ENCODE assay signal across 8 cellular contexts in genomic region chr6:31702819-31703716, GRCh38. TPM values are rescaled to one million over a fixed set of nuclear protein-coding genes. Genes with fewer than 3 reads are reported as not detected.
DNase-seq lines count a peak whose midpoint lies in the region; ATAC-seq and TF ChIP-seq lines count a peak whose summit lies in the region.

Gene ABHD16A, minus strand, starts transcription at chr6:31703324. Its CDS starts 43 bp downstream, at chr6:31703281.

- DNase-seq in NCI-H345 treated with DMSO at 0.1 percent for 48 hours (lab: John Stamatoyannopoulos, UW; ENCODE audit: unreplicated experiment) (peak; percentile 94), inferior parietal cortex (ENCODE audit: extremely low spot score) (peak; percentile 99), spleen (peak; percentile 100)
- peak; percentile 90 to 96 (median 94) for DNase-seq in activated CD4-positive, CD25-positive, alpha-beta regulatory T cell (lab: John Stamatoyannopoulos, UW)
- peak; percentile 96 for DNase-seq in central memory CD4-positive, alpha-beta T cell

- no peaks in the 10 kb centered on the region for H3K9me3 ChIP-seq in spleen

- H3K27ac ChIP-seq in ACC112 (ENCODE audit: low read depth, low read length) (peak within 1 kb of the TSS; percentile 87), spleen (peak within 1 kb of the TSS; percentile 97 to 100 (median 99))

- H3K4me1 ChIP-seq in ACC112 (ENCODE audit: control insufficient read depth, insufficient read depth, low read length, unreplicated experiment) (peaks cover 10% of the 10 kb centered on the region), spleen (peaks cover 15 to 54% (median 35%) of the 10 kb centered on the region in 6 donors)

- H3K79me2 ChIP-seq in ACC112 (ENCODE audit: control insufficient read depth, insufficient read depth, low read length, unreplicated experiment) = peaks cover 23% of the 10 kb centered on the region

- H2AFZ ChIP-seq in ACC112 (ENCODE audit: low read length, unreplicated experiment) = peak within 1 kb of the TSS; percentile 93

- intact Hi-C loops in spleen (cut with DNase I; ENCODE audit: low total_unique reads) = no loop called here

- no peaks in the 10 kb centered on the region for H3K27me3 ChIP-seq in ACC112 (ENCODE audit: insufficient read depth, low read length)
- H3K27me3 ChIP-seq in spleen (replicated peaks in 1 of 7) = no peaks in the 10 kb centered on the region

- 1 to 2% (median 1%) methylated on average over 42 to 54 of the region's 54 CpGs for WGBS in spleen, 5 donors

- H3K4me3 ChIP-seq in ACC112 (ENCODE audit: low read depth, low read length) (peak within 1 kb of the TSS; percentile 88), spleen (peak within 1 kb of the TSS; percentile 52 to 82 (median 61))

- peak in 7 of 11 experiments; percentile 25 to 58 (median 48) for TF ChIP-seq CTCF in spleen (IDR thresholded peaks at IDR 0.05 in 8 of 11, conservative IDR thresholded peaks at IDR 0.05 in 3 of 11)

- H3K36me3 ChIP-seq in ACC112 (ENCODE audit: insufficient read depth, low read length) = 0 out of 2 replicates have a peak, but pooled peaks cover 2% of the 10 kb centered on the region
- H3K36me3 ChIP-seq in spleen = peaks cover 0 to 37% (median 22%) of the 10 kb centered on the region in 6 donors

- peak; percentile 85 for ATAC-seq in GM18909 (IDR thresholded peaks at IDR 0.05; ENCODE audit: poor library complexity, unreplicated experiment)
- peak; percentile 84 for ATAC-seq in HG03175 (IDR thresholded peaks at IDR 0.05; ENCODE audit: unreplicated experiment)

- peak; percentile 89 to 94 (median 92) for TF ChIP-seq POLR2A in spleen (IDR thresholded peaks at IDR 0.05)

RNA-seq across cellular contexts. Expression of gene ABHD16A, which starts in this region (rescaled TPM):
- total RNA-seq in spleen = 10 to 100 TPM; 55.8 to 80.7 (median 71.1) TPM
- 10 to 100 TPM; 30.2 to 42.3 (median 34.4) TPM for polyA plus RNA-seq in spleen

Comparison
In these comparisons a context has a peak if more than half of its experiments do, and no peak if none do; other contexts are left out.
1. Peak in every context shown above with its lines: DNase-seq, ATAC-seq, H3K4me3 ChIP-seq and H3K27ac ChIP-seq.